28 cellular contexts compared by ENCODE assay signal in genomic region chr13:85091835-85092234, GRCh38.
"Had no signal": no experiment of that assay in that cellular context is flagged by ENCODE, and none has a peak within 500 bp of the region (broad histone marks: within the 10 kb centered on the region; RNA-seq: fewer than 3 reads in every experiment).

No MANE protein-coding gene starts in this region.

- H3K9me3 ChIP-seq: colonic mucosa, neutrophil, ovary, prostate gland, tibial nerve had no signal

- H3K27ac ChIP-seq: brain microvascular endothelial cell, colonic mucosa, dorsolateral prefrontal cortex, hepatocyte, neutrophil, ovary, prostate gland, VCaP had no signal

- H3K4me2 ChIP-seq: hepatocyte had no signal

- H2AFZ ChIP-seq: hepatocyte had no signal

- ATAC-seq: effector memory CD8-positive, alpha-beta T cell; left ventricle myocardium superior; natural killer cell treated with Interleukin-12 subunit alpha and Interleukin-12 subunit beta and Interleukin-15 and Interleukin-18, amount 100 ng/mL, for 72 hours; T-helper 17 cell had no signal

- H3K4me3 ChIP-seq: colonic mucosa, dorsolateral prefrontal cortex, hepatocyte, ovary, prostate gland, tibial nerve had no signal

- H3K9me3 Mint-ChIP-seq: activated naive CD4-positive, alpha-beta T cell treated with anti-CD3 and anti-CD28 coated beads, Interleukin-2, amount 50 U/mL, for 24 hours had no signal

- H3K27me3 ChIP-seq: brain microvascular endothelial cell, colonic mucosa, hepatocyte, neutrophil, ovary, tibial nerve had no signal

- H3K27ac Mint-ChIP-seq: activated naive CD4-positive, alpha-beta T cell treated with anti-CD3 and anti-CD28 coated beads, Interleukin-2, amount 50 U/mL, for 24 hours; effector memory CD8-positive, alpha-beta T cell; memory B cell; natural killer cell treated with Interleukin-12 subunit alpha and Interleukin-12 subunit beta and Interleukin-15 and Interleukin-18, amount 100 ng/mL, for 72 hours; stimulated activated naive CD8-positive, alpha-beta T cell treated with anti-CD3 and anti-CD28 coated beads, Interleukin-15, Interleukin-2, amounts not matched to agents 100 ng/mL and 50 ng/mL, for 24 hours; T-helper 17 cell had no signal

- H3K36me3 Mint-ChIP-seq: activated naive CD4-positive, alpha-beta T cell treated with anti-CD3 and anti-CD28 coated beads, Interleukin-2, amount 50 U/mL, for 24 hours; memory B cell had no signal

- H3K27me3 Mint-ChIP-seq: effector memory CD8-positive, alpha-beta T cell; memory B cell; natural killer cell treated with Interleukin-12 subunit alpha and Interleukin-12 subunit beta and Interleukin-15 and Interleukin-18, amount 100 ng/mL, for 72 hours; stimulated activated naive CD8-positive, alpha-beta T cell treated with anti-CD3 and anti-CD28 coated beads, Interleukin-15, Interleukin-2, amounts not matched to agents 100 ng/mL and 50 ng/mL, for 24 hours; T-helper 17 cell had no signal

- DNase-seq: activated CD4-positive, alpha-beta T cell treated with anti-CD3 and anti-CD28 coated beads for 1 hour; activated CD4-positive, alpha-beta T cell treated with anti-CD3 and anti-CD28 coated beads, Interleukin-2, amount 50 U/mL, for 1 hour; activated gamma-delta T cell treated with Interleukin-2 at 50 U/mL for 16 hours; activated T-cell treated with anti-CD3 and anti-CD28 coated beads, Interleukin-2, amount 50 U/mL, for 1 hour; anterior cingulate cortex; brain microvascular endothelial cell; central memory CD4-positive, alpha-beta T cell; colonic mucosa; dorsolateral prefrontal cortex; effector memory CD8-positive, alpha-beta T cell; foreskin fibroblast; left ventricle myocardium superior; ovary; right cardiac atrium; stimulated activated CD4-positive, alpha-beta T cell treated with anti-CD3 and anti-CD28 coated beads, Interleukin-12 subunit alpha, Interleukin-12 subunit beta, amount 100 ng/mL, for 4 hours; stimulated activated CD4-positive, alpha-beta T cell treated with anti-CD3 and anti-CD28 coated beads, Interleukin-4, amount 100 ng/mL, for 4 hours; substantia nigra; SW 1271; T-helper 17 cell had no signal

- H3K4me3 Mint-ChIP-seq: activated naive CD4-positive, alpha-beta T cell treated with anti-CD3 and anti-CD28 coated beads, Interleukin-2, amount 50 U/mL, for 24 hours; effector memory CD8-positive, alpha-beta T cell; memory B cell; natural killer cell treated with Interleukin-12 subunit alpha and Interleukin-12 subunit beta and Interleukin-15 and Interleukin-18, amount 100 ng/mL, for 72 hours; stimulated activated naive CD8-positive, alpha-beta T cell treated with anti-CD3 and anti-CD28 coated beads, Interleukin-15, Interleukin-2, amounts not matched to agents 100 ng/mL and 50 ng/mL, for 24 hours; T-helper 17 cell had no signal

- H3K4me1 Mint-ChIP-seq: activated naive CD4-positive, alpha-beta T cell treated with anti-CD3 and anti-CD28 coated beads, Interleukin-2, amount 50 U/mL, for 24 hours; memory B cell; T-helper 17 cell had no signal

- H3K4me1 ChIP-seq: colonic mucosa, prostate gland, tibial nerve had no signal

- H3K36me3 ChIP-seq: brain microvascular endothelial cell, colonic mucosa, neutrophil, ovary, prostate gland, tibial nerve had no signal

- H3K79me2 ChIP-seq: hepatocyte had no signal
